1 cellular context compared by ENCODE assay signal in the genomic region with DNA sequence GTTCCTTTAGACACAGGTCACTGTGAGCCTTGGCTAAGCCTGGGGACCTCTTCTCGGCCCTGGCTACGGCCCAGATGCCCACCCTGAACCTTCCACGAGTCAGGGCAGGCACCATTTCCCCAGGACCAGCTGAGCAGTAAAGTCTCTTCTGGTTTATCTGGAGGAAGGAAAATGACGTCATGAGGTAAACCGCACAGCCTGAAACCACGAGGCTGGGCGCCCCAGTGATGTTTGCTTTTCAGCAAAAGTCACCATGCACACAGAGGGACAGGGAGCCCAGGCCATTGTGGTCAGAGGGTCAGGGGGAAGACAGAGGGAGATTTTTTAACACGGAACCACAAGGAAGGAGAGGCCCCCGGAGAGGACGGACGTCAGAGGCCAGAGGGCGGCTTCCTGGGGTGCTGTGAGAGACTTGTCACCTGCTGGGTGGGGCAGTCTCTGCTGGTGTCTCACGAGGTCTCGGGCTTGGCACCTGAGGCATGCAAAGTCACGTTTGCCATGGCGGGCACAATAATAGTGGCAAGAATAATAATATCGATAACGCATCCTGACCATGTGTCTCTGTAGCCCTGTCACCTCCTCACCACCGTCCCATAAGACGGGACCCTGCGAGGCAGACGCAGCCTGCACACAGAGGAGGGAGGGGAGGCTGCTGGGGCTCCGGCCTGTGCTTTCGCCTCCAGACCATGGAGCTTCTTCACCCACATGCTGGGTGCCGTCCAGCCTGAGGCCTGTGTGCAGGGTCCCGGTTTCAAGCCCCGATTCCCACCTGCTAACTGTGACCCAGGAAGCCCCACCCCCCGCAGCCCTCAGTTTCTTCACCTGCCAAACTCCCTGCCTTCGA.
TF ChIP-seq lines count a peak whose summit lies in the region.

No MANE protein-coding gene starts in this region.

TF ChIP-seq in HepG2, 621 proteins besides CTCF, POLR2A, EP300 and RAD21 (continued from another document and continues in another):
- TF ChIP-seq, protein P1, sequence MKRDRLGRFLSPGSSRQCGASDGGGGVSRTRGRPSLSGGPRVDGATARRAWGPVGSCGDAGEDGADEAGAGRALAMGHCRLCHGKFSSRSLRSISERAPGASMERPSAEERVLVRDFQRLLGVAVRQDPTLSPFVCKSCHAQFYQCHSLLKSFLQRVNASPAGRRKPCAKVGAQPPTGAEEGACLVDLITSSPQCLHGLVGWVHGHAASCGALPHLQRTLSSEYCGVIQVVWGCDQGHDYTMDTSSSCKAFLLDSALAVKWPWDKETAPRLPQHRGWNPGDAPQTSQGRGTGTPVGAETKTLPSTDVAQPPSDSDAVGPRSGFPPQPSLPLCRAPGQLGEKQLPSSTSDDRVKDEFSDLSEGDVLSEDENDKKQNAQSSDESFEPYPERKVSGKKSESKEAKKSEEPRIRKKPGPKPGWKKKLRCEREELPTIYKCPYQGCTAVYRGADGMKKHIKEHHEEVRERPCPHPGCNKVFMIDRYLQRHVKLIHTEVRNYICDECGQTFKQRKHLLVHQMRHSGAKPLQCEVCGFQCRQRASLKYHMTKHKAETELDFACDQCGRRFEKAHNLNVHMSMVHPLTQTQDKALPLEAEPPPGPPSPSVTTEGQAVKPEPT (CRISPR knock-in tag; IDR thresholded peaks at IDR 0.05; ENCODE audit: low read depth): no peak
- TF ChIP-seq ZZZ3 (CRISPR knock-in tag; IDR thresholded peaks at IDR 0.05; ENCODE audit: borderline replicate concordance) (no peak), CBX1 (IDR thresholded peaks at IDR 0.05; ENCODE audit: low read depth) (no peak), LCORL (IDR thresholded peaks at IDR 0.05) (no peak), LCORL (CRISPR knock-in tag; IDR thresholded peaks at IDR 0.05) (no peak), ZFP36L2 (CRISPR knock-in tag; IDR thresholded peaks at IDR 0.05) (no peak), MEF2D (CRISPR knock-in tag; IDR thresholded peaks at IDR 0.05) (no peak; the same call in 1 of the 2 replicates), SRSF9 (IDR thresholded peaks at IDR 0.05; ENCODE audit: borderline replicate concordance, insufficient read depth, low read depth, low read length, poor library complexity, severe bottlenecking) (no peak), ZNF3 (CRISPR knock-in tag; IDR thresholded peaks at IDR 0.05) (no peak), SOX13 (IDR thresholded peaks at IDR 0.05) (no peak), SOX13 (CRISPR knock-in tag; conservative IDR thresholded peaks at IDR 0.05 in 1 of 2, IDR thresholded peaks at IDR 0.05 in 1 of 2) (0 out of 4 replicates have a peak, but pooled peaks of 1 of the 2 experiments have one; percentile 26), ZSCAN25 (CRISPR knock-in tag; IDR thresholded peaks at IDR 0.05) (no peak), MEIS2 (CRISPR knock-in tag; IDR thresholded peaks at IDR 0.05) (no peak), ZNF724P (CRISPR knock-in tag; IDR thresholded peaks at IDR 0.05; ENCODE audit: borderline replicate concordance) (no peak), ZNF772 (CRISPR knock-in tag; IDR thresholded peaks at IDR 0.05) (no peak), ZFP62 (CRISPR knock-in tag; IDR thresholded peaks at IDR 0.05) (no peak), KDM2A (CRISPR knock-in tag; IDR thresholded peaks at IDR 0.05; ENCODE audit: borderline replicate concordance, low read depth) (peak; percentile 60; the same call in 1 of the 2 replicates), ZEB1 (IDR thresholded peaks at IDR 0.05; ENCODE audit: insufficient replicate concordance, low read depth) (no peak), NFKB2 (CRISPR knock-in tag; IDR thresholded peaks at IDR 0.05; ENCODE audit: borderline replicate concordance) (no peak), SOX6 (IDR thresholded peaks at IDR 0.05) (no peak), SOX6 (CRISPR knock-in tag; IDR thresholded peaks at IDR 0.05) (peak; percentile 48), TEAD3 (CRISPR knock-in tag; optimal IDR thresholded peaks at IDR 0.05; ENCODE audit: borderline replicate concordance) (no peak), SRY (CRISPR knock-in tag; IDR thresholded peaks at IDR 0.05) (no peak), FOSL2 (CRISPR knock-in tag; IDR thresholded peaks at IDR 0.05) (peak; percentile 63), ZNF552 (CRISPR knock-in tag; IDR thresholded peaks at IDR 0.05; ENCODE audit: borderline replicate concordance) (no peak), NR3C1 (CRISPR knock-in tag; IDR thresholded peaks at IDR 0.05) (no peak), SMARCC2 (IDR thresholded peaks at IDR 0.05) (no peak), U2AF1 (optimal IDR thresholded peaks at IDR 0.05; ENCODE audit: low read depth, low read length) (no peak), NFRKB (IDR thresholded peaks at IDR 0.05) (no peak), ZNF136 (CRISPR knock-in tag; IDR thresholded peaks at IDR 0.05; ENCODE audit: low read depth) (no peak)
- TF ChIP-seq, protein P2, sequence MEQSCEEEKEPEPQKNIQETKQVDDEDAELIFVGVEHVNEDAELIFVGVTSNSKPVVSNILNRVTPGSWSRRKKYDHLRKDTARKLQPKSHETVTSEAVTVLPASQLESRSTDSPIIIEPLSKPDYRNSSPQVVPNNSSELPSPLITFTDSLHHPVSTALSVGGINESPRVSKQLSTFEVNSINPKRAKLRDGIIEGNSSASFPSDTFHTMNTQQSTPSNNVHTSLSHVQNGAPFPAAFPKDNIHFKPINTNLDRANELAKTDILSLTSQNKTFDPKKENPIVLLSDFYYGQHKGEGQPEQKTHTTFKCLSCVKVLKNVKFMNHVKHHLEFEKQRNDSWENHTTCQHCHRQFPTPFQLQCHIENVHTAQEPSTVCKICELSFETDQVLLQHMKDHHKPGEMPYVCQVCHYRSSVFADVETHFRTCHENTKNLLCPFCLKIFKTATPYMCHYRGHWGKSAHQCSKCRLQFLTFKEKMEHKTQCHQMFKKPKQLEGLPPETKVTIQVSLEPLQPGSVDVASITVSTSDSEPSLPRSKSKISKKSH (CRISPR knock-in tag; IDR thresholded peaks at IDR 0.05; ENCODE audit: borderline replicate concordance): no peak
- TF ChIP-seq, protein P3, sequence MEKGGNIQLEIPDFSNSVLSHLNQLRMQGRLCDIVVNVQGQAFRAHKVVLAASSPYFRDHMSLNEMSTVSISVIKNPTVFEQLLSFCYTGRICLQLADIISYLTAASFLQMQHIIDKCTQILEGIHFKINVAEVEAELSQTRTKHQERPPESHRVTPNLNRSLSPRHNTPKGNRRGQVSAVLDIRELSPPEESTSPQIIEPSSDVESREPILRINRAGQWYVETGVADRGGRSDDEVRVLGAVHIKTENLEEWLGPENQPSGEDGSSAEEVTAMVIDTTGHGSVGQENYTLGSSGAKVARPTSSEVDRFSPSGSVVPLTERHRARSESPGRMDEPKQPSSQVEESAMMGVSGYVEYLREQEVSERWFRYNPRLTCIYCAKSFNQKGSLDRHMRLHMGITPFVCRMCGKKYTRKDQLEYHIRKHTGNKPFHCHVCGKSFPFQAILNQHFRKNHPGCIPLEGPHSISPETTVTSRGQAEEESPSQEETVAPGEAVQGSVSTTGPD (CRISPR knock-in tag; IDR thresholded peaks at IDR 0.05): no peak
- TF ChIP-seq, protein P4, sequence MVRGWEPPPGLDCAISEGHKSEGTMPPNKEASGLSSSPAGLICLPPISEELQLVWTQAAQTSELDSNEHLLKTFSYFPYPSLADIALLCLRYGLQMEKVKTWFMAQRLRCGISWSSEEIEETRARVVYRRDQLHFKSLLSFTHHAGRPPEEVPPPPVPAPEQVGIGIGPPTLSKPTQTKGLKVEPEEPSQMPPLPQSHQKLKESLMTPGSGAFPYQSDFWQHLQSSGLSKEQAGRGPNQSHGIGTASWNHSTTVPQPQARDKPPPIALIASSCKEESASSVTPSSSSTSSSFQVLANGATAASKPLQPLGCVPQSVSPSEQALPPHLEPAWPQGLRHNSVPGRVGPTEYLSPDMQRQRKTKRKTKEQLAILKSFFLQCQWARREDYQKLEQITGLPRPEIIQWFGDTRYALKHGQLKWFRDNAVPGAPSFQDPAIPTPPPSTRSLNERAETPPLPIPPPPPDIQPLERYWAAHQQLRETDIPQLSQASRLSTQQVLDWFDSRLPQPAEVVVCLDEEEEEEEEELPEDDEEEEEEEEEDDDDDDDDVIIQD (CRISPR knock-in tag; IDR thresholded peaks at IDR 0.05; ENCODE audit: low read depth): no peak
- TF ChIP-seq, protein P5, sequence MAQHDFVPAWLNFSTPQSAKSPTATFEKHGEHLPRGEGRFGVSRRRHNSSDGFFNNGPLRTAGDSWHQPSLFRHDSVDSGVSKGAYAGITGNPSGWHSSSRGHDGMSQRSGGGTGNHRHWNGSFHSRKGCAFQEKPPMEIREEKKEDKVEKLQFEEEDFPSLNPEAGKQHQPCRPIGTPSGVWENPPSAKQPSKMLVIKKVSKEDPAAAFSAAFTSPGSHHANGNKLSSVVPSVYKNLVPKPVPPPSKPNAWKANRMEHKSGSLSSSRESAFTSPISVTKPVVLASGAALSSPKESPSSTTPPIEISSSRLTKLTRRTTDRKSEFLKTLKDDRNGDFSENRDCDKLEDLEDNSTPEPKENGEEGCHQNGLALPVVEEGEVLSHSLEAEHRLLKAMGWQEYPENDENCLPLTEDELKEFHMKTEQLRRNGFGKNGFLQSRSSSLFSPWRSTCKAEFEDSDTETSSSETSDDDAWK (CRISPR knock-in tag; IDR thresholded peaks at IDR 0.05): no peak
- TF ChIP-seq, protein P6, sequence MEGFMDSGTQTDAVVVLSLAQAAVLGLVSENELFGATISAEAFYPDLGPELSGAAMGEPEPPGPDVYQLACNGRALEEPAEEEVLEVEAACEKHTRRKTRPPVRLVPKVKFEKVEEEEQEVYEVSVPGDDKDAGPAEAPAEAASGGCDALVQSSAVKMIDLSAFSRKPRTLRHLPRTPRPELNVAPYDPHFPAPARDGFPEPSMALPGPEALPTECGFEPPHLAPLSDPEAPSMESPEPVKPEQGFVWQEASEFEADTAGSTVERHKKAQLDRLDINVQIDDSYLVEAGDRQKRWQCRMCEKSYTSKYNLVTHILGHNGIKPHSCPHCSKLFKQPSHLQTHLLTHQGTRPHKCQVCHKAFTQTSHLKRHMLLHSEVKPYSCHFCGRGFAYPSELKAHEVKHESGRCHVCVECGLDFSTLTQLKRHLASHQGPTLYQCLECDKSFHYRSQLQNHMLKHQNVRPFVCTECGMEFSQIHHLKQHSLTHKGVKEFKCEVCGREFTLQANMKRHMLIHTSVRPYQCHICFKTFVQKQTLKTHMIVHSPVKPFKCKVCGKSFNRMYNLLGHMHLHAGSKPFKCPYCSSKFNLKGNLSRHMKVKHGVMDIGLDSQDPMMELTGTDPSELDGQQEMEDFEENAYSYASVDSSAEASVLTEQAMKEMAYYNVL (CRISPR knock-in tag; IDR thresholded peaks at IDR 0.05; ENCODE audit: borderline replicate concordance): no peak
- TF ChIP-seq, protein P7, sequence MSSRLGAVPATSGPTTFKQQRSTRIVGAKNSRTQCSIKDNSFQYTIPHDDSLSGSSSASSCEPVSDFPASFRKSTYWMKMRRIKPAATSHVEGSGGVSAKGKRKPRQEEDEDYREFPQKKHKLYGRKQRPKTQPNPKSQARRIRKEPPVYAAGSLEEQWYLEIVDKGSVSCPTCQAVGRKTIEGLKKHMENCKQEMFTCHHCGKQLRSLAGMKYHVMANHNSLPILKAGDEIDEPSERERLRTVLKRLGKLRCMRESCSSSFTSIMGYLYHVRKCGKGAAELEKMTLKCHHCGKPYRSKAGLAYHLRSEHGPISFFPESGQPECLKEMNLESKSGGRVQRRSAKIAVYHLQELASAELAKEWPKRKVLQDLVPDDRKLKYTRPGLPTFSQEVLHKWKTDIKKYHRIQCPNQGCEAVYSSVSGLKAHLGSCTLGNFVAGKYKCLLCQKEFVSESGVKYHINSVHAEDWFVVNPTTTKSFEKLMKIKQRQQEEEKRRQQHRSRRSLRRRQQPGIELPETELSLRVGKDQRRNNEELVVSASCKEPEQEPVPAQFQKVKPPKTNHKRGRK (CRISPR knock-in tag; IDR thresholded peaks at IDR 0.05): no peak
- TF ChIP-seq, protein P8, sequence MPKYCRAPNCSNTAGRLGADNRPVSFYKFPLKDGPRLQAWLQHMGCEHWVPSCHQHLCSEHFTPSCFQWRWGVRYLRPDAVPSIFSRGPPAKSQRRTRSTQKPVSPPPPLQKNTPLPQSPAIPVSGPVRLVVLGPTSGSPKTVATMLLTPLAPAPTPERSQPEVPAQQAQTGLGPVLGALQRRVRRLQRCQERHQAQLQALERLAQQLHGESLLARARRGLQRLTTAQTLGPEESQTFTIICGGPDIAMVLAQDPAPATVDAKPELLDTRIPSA (CRISPR knock-in tag; IDR thresholded peaks at IDR 0.05; ENCODE audit: borderline replicate concordance): no peak
- TF ChIP-seq, protein P9, sequence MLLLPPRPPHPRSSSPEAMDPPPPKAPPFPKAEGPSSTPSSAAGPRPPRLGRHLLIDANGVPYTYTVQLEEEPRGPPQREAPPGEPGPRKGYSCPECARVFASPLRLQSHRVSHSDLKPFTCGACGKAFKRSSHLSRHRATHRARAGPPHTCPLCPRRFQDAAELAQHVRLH (CRISPR knock-in tag; IDR thresholded peaks at IDR 0.05; ENCODE audit: borderline replicate concordance, low read depth): no peak
- TF ChIP-seq, protein P10, sequence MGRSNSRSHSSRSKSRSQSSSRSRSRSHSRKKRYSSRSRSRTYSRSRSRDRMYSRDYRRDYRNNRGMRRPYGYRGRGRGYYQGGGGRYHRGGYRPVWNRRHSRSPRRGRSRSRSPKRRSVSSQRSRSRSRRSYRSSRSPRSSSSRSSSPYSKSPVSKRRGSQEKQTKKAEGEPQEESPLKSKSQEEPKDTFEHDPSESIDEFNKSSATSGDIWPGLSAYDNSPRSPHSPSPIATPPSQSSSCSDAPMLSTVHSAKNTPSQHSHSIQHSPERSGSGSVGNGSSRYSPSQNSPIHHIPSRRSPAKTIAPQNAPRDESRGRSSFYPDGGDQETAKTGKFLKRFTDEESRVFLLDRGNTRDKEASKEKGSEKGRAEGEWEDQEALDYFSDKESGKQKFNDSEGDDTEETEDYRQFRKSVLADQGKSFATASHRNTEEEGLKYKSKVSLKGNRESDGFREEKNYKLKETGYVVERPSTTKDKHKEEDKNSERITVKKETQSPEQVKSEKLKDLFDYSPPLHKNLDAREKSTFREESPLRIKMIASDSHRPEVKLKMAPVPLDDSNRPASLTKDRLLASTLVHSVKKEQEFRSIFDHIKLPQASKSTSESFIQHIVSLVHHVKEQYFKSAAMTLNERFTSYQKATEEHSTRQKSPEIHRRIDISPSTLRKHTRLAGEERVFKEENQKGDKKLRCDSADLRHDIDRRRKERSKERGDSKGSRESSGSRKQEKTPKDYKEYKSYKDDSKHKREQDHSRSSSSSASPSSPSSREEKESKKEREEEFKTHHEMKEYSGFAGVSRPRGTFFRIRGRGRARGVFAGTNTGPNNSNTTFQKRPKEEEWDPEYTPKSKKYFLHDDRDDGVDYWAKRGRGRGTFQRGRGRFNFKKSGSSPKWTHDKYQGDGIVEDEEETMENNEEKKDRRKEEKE (IDR thresholded peaks at IDR 0.05): no peak
- TF ChIP-seq, protein P11, sequence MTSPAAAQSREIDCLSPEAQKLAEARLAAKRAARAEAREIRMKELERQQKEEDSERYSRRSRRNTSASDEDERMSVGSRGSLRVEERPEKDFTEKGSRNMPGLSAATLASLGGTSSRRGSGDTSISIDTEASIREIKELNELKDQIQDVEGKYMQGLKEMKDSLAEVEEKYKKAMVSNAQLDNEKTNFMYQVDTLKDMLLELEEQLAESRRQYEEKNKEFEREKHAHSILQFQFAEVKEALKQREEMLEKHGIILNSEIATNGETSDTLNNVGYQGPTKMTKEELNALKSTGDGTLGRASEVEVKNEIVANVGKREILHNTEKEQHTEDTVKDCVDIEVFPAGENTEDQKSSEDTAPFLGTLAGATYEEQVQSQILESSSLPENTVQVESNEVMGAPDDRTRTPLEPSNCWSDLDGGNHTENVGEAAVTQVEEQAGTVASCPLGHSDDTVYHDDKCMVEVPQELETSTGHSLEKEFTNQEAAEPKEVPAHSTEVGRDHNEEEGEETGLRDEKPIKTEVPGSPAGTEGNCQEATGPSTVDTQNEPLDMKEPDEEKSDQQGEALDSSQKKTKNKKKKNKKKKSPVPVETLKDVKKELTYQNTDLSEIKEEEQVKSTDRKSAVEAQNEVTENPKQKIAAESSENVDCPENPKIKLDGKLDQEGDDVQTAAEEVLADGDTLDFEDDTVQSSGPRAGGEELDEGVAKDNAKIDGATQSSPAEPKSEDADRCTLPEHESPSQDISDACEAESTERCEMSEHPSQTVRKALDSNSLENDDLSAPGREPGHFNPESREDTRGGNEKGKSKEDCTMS (CRISPR knock-in tag; conservative IDR thresholded peaks at IDR 0.05): no peak
